8 cellular contexts compared by ENCODE assay signal in genomic region chr17:68457168-68457538, GRCh38. TPM values are rescaled to one million over a fixed set of nuclear protein-coding genes. Genes with fewer than 3 reads are reported as not detected.
A peak's percentile ranks its signal among the peaks of the same experiment; 100 is the strongest.
DNase-seq lines count a peak whose midpoint lies in the region; ATAC-seq, FAIRE-seq and TF ChIP-seq lines count a peak whose summit lies in the region.

TSS of gene WIPI1 (minus strand) at chr17:68457496. CDS start at chr17:68457421, 75 bp downstream.

- TF ChIP-seq EP300 in K562 (IDR thresholded peaks at IDR 0.05; ENCODE audit: low read length), result no peak

- H3K27ac ChIP-seq in K562 (ENCODE audit: extremely low read depth, low read depth, low read length), result peak within 1 kb of the TSS; percentile 34
- H3K27ac ChIP-seq in stomach smooth muscle (ENCODE audit: low read length), result peak within 1 kb of the TSS; percentile 83

- in situ Hi-C loops in K562 (cut with MboI), result loop anchor here (25.0 kb wide), 1 partner anchor 495 kb away; no protein-coding TSS in a partner anchor

- TF ChIP-seq POLR2A in GM15510 (IDR thresholded peaks at IDR 0.05; ENCODE audit: borderline replicate concordance, extremely low read depth, insufficient read length) (peak; percentile 47), K562 (conservative IDR thresholded peaks at IDR 0.05) (no peak; the same call in none of the 2 replicates)

- no peaks in the 10 kb centered on the region for H3K27me3 ChIP-seq in K562 (ENCODE audit: control insufficient read depth in 2 of 2, insufficient read depth in 2 of 2, low read length in 2 of 2)
- no peaks in the 10 kb centered on the region for H3K27me3 ChIP-seq in stomach smooth muscle (ENCODE audit: control insufficient read depth in 1 of 2, insufficient read depth in 2 of 2, low read length in 2 of 2)

- H3K4me1 ChIP-seq in K562 (replicated peaks in 1 of 2; ENCODE audit: control insufficient read depth in 2 of 2, insufficient read depth in 2 of 2, low read length in 2 of 2) (peaks cover 13 to 38% of the 10 kb centered on the region in 2 experiments), stomach smooth muscle (ENCODE audit: control insufficient read depth, insufficient read depth, low read length) (peaks cover 14% of the 10 kb centered on the region)

- no peak for DNase-seq in Jurkat, Clone E6-1 (ENCODE audit: low read depth, low spot score)
- DNase-seq in K562 (ENCODE audit: extremely low read depth in 1 of 4, low spot score in 3 of 4) (no peak), left colon (peak; percentile 65 to 70), NCI-H1048 (lab: John Stamatoyannopoulos, UW) (no peak), DMS 273 treated with DMSO at 0.1 percent for 48 hours (lab: John Stamatoyannopoulos, UW) (no peak)

- intact Hi-C loops in K562 (cut with micrococcal nuclease), result loop anchor here (2.0 kb wide), 1 partner anchor 20 kb away; no protein-coding TSS in a partner anchor
- intact Hi-C loops in left colon (cut with DNase I, micrococcal nuclease), result no loop called here

- POLR2A ChIA-PET in K562 (lab: Yijun Ruan, JAX), result interaction anchor here (0.9 to 3.0 kb wide), 5 partner anchors 10 to 32 kb away, joined by 3 to 12 read pairs (median 5); no protein-coding TSS in a partner anchor

- H3K79me2 ChIP-seq in K562 (ENCODE audit: control insufficient read depth, insufficient read depth, low read length), result no peaks in the 10 kb centered on the region

- 0% methylated on average over 14 of the region's 39 CpGs for WGBS in K562 (ENCODE audit: insufficient coverage, low coverage, missing lambda C conversion rate)

- H3K4me2 ChIP-seq in K562 (ENCODE audit: insufficient read depth, low read length), result peak within 1 kb of the TSS; percentile 81

- BruUV-seq in K562 (replicated peaks; lab: Mats Ljungman, UMichigan), result no TSS peak

- peak within 1 kb of the TSS; percentile 61 for H3K4me3 ChIP-seq in Jurkat, Clone E6-1 (ENCODE audit: low read length)
- H3K4me3 ChIP-seq in K562, result peak within 1 kb of the TSS; percentile 57
- H3K4me3 ChIP-seq in stomach smooth muscle (ENCODE audit: low read length in 2 of 2), result peak within 1 kb of the TSS; percentile 80 to 82

- H2AFZ ChIP-seq in K562 (ENCODE audit: low read depth, low read length), result peak within 1 kb of the TSS; percentile 88

- H3K9ac ChIP-seq in K562 (ENCODE audit: insufficient read depth in 1 of 2, low read depth in 2 of 2, low read length in 2 of 2) (peak within 1 kb of the TSS; percentile 46 to 92), stomach smooth muscle (ENCODE audit: low read length in 2 of 2) (peak within 1 kb of the TSS; percentile 61 to 85)

- FAIRE-seq in K562 (lab: Jason Lieb, UNC), result no peak

- CTCF ChIA-PET in K562 (lab: Yijun Ruan, JAX; ENCODE audit: low intra/inter-chr PET ratio), result no interaction called here

- H4K20me1 ChIP-seq in K562 (replicated peaks; ENCODE audit: control insufficient read depth, insufficient read depth, low read length), result no peaks in the 10 kb centered on the region

- ATAC-seq in GM21619 (IDR thresholded peaks at IDR 0.05; ENCODE audit: unreplicated experiment), result peak; percentile 24
- ATAC-seq in K562, result peak; percentile 59
- peak; percentile 15 for ATAC-seq in left colon

- no peak for TF ChIP-seq CTCF in K562 (IDR thresholded peaks at IDR 0.05 in 2 of 3, conservative IDR thresholded peaks at IDR 0.05 in 1 of 3; ENCODE audit: insufficient read depth in 2 of 3, low read depth in 1 of 3, low read length in 3 of 3)

- H3K36me3 ChIP-seq in K562 (ENCODE audit: control insufficient read depth, insufficient read depth, low read length) (no peaks in the 10 kb centered on the region), stomach smooth muscle (ENCODE audit: control insufficient read depth in 2 of 2, insufficient read depth in 2 of 2, low read length in 2 of 2) (no peaks in the 10 kb centered on the region)

- no peak for TF ChIP-seq RAD21 in K562 (CRISPR knock-in tag; conservative IDR thresholded peaks at IDR 0.05 in 1 of 2, IDR thresholded peaks at IDR 0.05 in 1 of 2)

- no peaks in the 10 kb centered on the region for H3K9me1 ChIP-seq in K562 (ENCODE audit: control insufficient read depth, insufficient read depth, low read length)

- H3K9me3 ChIP-seq in K562 (replicated peaks; ENCODE audit: control insufficient read depth, insufficient read depth, low read depth, low read length) (no peaks in the 10 kb centered on the region), stomach smooth muscle (ENCODE audit: control insufficient read depth in 2 of 2, low read length in 2 of 2) (no peaks in the 10 kb centered on the region)

TF ChIP-seq in K562, 482 proteins besides CTCF, POLR2A, EP300 and RAD21 (continues in another document):
- TF ChIP-seq FOXP1 (CRISPR knock-in tag; IDR thresholded peaks at IDR 0.05) (no peak), NONO (IDR thresholded peaks at IDR 0.05; ENCODE audit: low read depth in 2 of 2, low read length in 1 of 2) (0 out of 4 replicates have a peak, but pooled peaks of 1 of the 2 experiments have one; percentile 39), HDAC3 (IDR thresholded peaks at IDR 0.05; ENCODE audit: borderline replicate concordance, partially characterized antibody) (no peak), RB1 (IDR thresholded peaks at IDR 0.05; ENCODE audit: low read depth) (peak; percentile 12; the same call in 1 of the 2 replicates), ZNF395 (CRISPR knock-in tag; IDR thresholded peaks at IDR 0.05) (peak; percentile 86), KDM2B (CRISPR knock-in tag; IDR thresholded peaks at IDR 0.05) (0 out of 2 replicates have a peak, but pooled peaks have one; percentile 23), POLR2G (IDR thresholded peaks at IDR 0.05; ENCODE audit: low read depth, low read length) (peak; percentile 82), UBTF (IDR thresholded peaks at IDR 0.05; ENCODE audit: borderline replicate concordance in 1 of 2, low read depth in 2 of 2, low read length in 2 of 2) (peak; percentile 24 to 27; a peak in 1 of 4 replicates), RNF2 (IDR thresholded peaks at IDR 0.05) (no peak), GTF2E2 (tag; IDR thresholded peaks at IDR 0.05) (no peak), ZBTB7A (IDR thresholded peaks at IDR 0.05; ENCODE audit: borderline replicate concordance, control insufficient read depth, low read depth, low read length) (peak; percentile 46; the same call in 1 of the 2 replicates), GABPA (tag; conservative IDR thresholded peaks at IDR 0.05; ENCODE audit: low read depth) (0 out of 2 replicates have a peak, but pooled peaks have one; percentile 8), BHLHE40 (IDR thresholded peaks at IDR 0.05; ENCODE audit: low read length) (no peak)

RNA-seq across cellular contexts. Expression of gene WIPI1, which starts in this region (rescaled TPM):
- polyA plus RNA-seq in Jurkat, Clone E6-1 (2012; ENCODE audit: insufficient read depth, insufficient read length), result 6.2 TPM
- total RNA-seq in K562 (2011; cell fraction: chromatin; rRNA removed; ENCODE audit: low replicate concordance), result 35.8 and 60.9 TPM in 2 replicates
- 25.4 and 31.2 TPM in 2 replicates for total RNA-seq in K562 (2011; cell fraction: nucleolus; rRNA removed)
- 29.5 and 34.1 TPM in 2 replicates for total RNA-seq in K562 (2011; cell fraction: nucleoplasm; rRNA removed)
- total RNA-seq in K562 (2014; rRNA removed), result 10.9 and 12.8 TPM in 2 replicates
- total RNA-seq in K562 (2014; rRNA removed; fragmentation: Illumina TruSeq; extraction: Trizol), result 12.1 and 14.7 TPM in 2 replicates
- total RNA-seq in K562 (2015; rRNA removed; fragmentation: Illumina TruSeq; extraction: Trizol), result 8.2 and 8.6 TPM in 2 replicates
- 11.8 and 13.2 TPM in 2 replicates for total RNA-seq in K562 (2021)
- polyA plus RNA-seq in K562 (2011; rRNA removed), result 11.6 and 16.9 TPM in 2 replicates
- 11.3 and 11.5 TPM in 2 replicates for polyA plus RNA-seq in K562 (2011; cell fraction: cytosol; rRNA removed)
- polyA plus RNA-seq in K562 (2011; cell fraction: nucleus; rRNA removed), result 13.7 and 16.1 TPM in 2 replicates
- 16.5 and 60.4 TPM in 2 replicates for polyA plus RNA-seq in K562 (2012)
- polyA plus RNA-seq in K562 (2014; fragmentation: Illumina TruSeq; extraction: Trizol), result 15.6 and 15.9 TPM in 2 replicates
- 1 to 10 TPM; 3.7 to 3.8 TPM for polyA plus RNA-seq in K562 (2014; fragmentation: Nextera tagmentation; extraction: Ambion mirVana)
- polyA plus RNA-seq in K562 (2014; rRNA removed), result 16.0 and 23.5 TPM in 2 replicates
- polyA minus RNA-seq in K562 (2011; rRNA and poly(A)+ RNA removed), result 11.4 and 16.7 TPM in 2 replicates
- 6.6 and 7.8 TPM in 2 replicates for polyA minus RNA-seq in K562 (2011; cell fraction: cytosol; rRNA and poly(A)+ RNA removed)
- 10.8 and 14.7 TPM in 2 replicates for polyA minus RNA-seq in K562 (2011; cell fraction: nucleus; rRNA and poly(A)+ RNA removed)
- 10 to 100 TPM; 78.3 to 95.3 TPM for total RNA-seq in left colon

Comparison
In these comparisons a context has a peak if more than half of its experiments do, and no peak if none do; other contexts are left out.
1. DNase-seq: peak in left colon (2 of 2); none in Jurkat, Clone E6-1 (single experiment), K562 (0 of 4), NCI-H1048 (single experiment) and DMS 273 treated with DMSO at 0.1 percent for 48 hours (single experiment).
2. Peak in every context shown above with its lines, with median percentiles within 50 percentile points of each other: ATAC-seq and H3K4me3 ChIP-seq.